1 cellular context compared by ENCODE assay signal in the genomic region with DNA sequence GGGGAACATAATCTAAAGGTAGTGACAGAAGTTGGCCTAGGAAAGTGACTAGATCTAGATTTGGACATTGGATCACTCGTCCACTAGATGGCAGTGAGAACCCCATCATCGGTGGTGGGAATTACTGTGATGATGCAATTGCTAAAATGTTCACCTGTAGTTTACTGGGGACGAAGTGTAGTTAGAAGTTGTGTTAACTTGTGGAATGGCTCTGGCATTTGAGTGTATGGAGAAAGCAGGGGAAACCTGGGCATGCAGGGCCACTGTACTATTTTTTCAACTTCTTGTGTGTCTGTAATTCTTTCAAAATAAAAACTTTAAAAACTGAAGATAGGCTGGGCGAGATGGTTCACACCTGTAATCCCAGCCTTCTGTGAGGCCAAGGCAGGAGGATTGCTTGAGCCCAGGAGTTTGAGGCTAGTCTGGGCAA.
TF ChIP-seq lines count a peak whose summit lies in the region.

No MANE protein-coding gene starts in this region.

TF ChIP-seq in HEK293, 187 proteins besides CTCF, POLR2A, EP300 and RAD21 (continued from another document):
- TF ChIP-seq, protein P1, sequence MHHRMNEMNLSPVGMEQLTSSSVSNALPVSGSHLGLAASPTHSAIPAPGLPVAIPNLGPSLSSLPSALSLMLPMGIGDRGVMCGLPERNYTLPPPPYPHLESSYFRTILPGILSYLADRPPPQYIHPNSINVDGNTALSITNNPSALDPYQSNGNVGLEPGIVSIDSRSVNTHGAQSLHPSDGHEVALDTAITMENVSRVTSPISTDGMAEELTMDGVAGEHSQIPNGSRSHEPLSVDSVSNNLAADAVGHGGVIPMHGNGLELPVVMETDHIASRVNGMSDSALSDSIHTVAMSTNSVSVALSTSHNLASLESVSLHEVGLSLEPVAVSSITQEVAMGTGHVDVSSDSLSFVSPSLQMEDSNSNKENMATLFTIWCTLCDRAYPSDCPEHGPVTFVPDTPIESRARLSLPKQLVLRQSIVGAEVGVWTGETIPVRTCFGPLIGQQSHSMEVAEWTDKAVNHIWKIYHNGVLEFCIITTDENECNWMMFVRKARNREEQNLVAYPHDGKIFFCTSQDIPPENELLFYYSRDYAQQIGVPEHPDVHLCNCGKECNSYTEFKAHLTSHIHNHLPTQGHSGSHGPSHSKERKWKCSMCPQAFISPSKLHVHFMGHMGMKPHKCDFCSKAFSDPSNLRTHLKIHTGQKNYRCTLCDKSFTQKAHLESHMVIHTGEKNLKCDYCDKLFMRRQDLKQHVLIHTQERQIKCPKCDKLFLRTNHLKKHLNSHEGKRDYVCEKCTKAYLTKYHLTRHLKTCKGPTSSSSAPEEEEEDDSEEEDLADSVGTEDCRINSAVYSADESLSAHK (tag by site-specific recombination; IDR thresholded peaks at IDR 0.05), result no peak
- TF ChIP-seq ZNF391 (tag by site-specific recombination; IDR thresholded peaks at IDR 0.05; ENCODE audit: borderline replicate concordance, low read depth) (peak; percentile 46; the same call in 1 of the 2 replicates), ZNF350 (tag by site-specific recombination; IDR thresholded peaks at IDR 0.05) (no peak), ZSCAN30 (tag by site-specific recombination; IDR thresholded peaks at IDR 0.05) (peak; percentile 32; the same call in 1 of the 2 replicates), SCRT1 (tag by site-specific recombination; IDR thresholded peaks at IDR 0.05; ENCODE audit: borderline replicate concordance) (peak; percentile 99), SP3 (tag by site-specific recombination; IDR thresholded peaks at IDR 0.05) (no peak), ZNF426 (tag by site-specific recombination; IDR thresholded peaks at IDR 0.05) (no peak), SP7 (tag by site-specific recombination; IDR thresholded peaks at IDR 0.05) (peak; percentile 53; the same call in 1 of the 2 replicates)
- TF ChIP-seq, protein P2, sequence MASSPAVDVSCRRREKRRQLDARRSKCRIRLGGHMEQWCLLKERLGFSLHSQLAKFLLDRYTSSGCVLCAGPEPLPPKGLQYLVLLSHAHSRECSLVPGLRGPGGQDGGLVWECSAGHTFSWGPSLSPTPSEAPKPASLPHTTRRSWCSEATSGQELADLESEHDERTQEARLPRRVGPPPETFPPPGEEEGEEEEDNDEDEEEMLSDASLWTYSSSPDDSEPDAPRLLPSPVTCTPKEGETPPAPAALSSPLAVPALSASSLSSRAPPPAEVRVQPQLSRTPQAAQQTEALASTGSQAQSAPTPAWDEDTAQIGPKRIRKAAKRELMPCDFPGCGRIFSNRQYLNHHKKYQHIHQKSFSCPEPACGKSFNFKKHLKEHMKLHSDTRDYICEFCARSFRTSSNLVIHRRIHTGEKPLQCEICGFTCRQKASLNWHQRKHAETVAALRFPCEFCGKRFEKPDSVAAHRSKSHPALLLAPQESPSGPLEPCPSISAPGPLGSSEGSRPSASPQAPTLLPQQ (tag by site-specific recombination; IDR thresholded peaks at IDR 0.05), result peak; percentile 57
- TF ChIP-seq, protein P3, sequence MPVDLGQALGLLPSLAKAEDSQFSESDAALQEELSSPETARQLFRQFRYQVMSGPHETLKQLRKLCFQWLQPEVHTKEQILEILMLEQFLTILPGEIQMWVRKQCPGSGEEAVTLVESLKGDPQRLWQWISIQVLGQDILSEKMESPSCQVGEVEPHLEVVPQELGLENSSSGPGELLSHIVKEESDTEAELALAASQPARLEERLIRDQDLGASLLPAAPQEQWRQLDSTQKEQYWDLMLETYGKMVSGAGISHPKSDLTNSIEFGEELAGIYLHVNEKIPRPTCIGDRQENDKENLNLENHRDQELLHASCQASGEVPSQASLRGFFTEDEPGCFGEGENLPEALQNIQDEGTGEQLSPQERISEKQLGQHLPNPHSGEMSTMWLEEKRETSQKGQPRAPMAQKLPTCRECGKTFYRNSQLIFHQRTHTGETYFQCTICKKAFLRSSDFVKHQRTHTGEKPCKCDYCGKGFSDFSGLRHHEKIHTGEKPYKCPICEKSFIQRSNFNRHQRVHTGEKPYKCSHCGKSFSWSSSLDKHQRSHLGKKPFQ (tag by site-specific recombination; IDR thresholded peaks at IDR 0.05), result peak; percentile 98
